In genomic region chr7:42550706-42551470, GRCh38 we compare ENCODE assay signal across 25 cellular contexts.
"Had no signal": no experiment of that assay in that cellular context is flagged by ENCODE, and none has a peak within 500 bp of the region (broad histone marks: within the 10 kb centered on the region; RNA-seq: fewer than 3 reads in every experiment).

No MANE protein-coding gene starts in this region.

- H3K36me3 Mint-ChIP-seq: stimulated activated effector memory CD8-positive, alpha-beta T cell treated with anti-CD3 and anti-CD28 coated beads, Interleukin-12 subunit alpha, Interleukin-12 subunit beta, amount 100 ng/mL, for 72 hours had no signal

- H3K79me2 ChIP-seq: parathyroid adenoma had no signal

- H3K27ac ChIP-seq: adrenal gland, esophagus muscularis mucosa, left lung, parathyroid adenoma, stomach, testis, WERI-Rb-1 had no signal

- H2AFZ ChIP-seq: parathyroid adenoma had no signal

- H3K9me3 ChIP-seq: testis had no signal

- H3K4me3 Mint-ChIP-seq: activated CD4-positive, alpha-beta T cell treated with anti-CD3 and anti-CD28 coated beads, Interleukin-2, amount 10 ng/mL, durations not matched to agents 7 days and 5 days; activated CD8-positive, alpha-beta T cell treated with anti-CD3 and anti-CD28 coated beads for 36 hours; naive B cell; stimulated activated effector memory CD8-positive, alpha-beta T cell treated with anti-CD3 and anti-CD28 coated beads, Interleukin-12 subunit alpha, Interleukin-12 subunit beta, amount 100 ng/mL, for 72 hours; type B pancreatic cell had no signal

- H3K4me3 ChIP-seq: adrenal gland, esophagus muscularis mucosa, left lung, lung, stomach, testis had no signal

- H3K27me3 Mint-ChIP-seq: activated CD4-positive, alpha-beta T cell treated with anti-CD3 and anti-CD28 coated beads, Interleukin-2, amount 10 ng/mL, durations not matched to agents 7 days and 5 days; activated CD8-positive, alpha-beta T cell treated with anti-CD3 and anti-CD28 coated beads for 36 hours; naive B cell; type B pancreatic cell had no signal

- ATAC-seq: activated CD8-positive, alpha-beta T cell treated with anti-CD3 and anti-CD28 coated beads for 36 hours; activated naive CD4-positive, alpha-beta T cell treated with anti-CD3 and anti-CD28 coated beads, Interleukin-2, amount 50 U/mL, for 72 hours; left lung; right cardiac atrium; SK-N-SH treated with all-trans-retinoic acid at 6 μM for 48 hours; stimulated activated effector memory CD8-positive, alpha-beta T cell treated with anti-CD3 and anti-CD28 coated beads, Interleukin-12 subunit alpha, Interleukin-12 subunit beta, amount 100 ng/mL, for 72 hours had no signal

- H3K9ac ChIP-seq: parathyroid adenoma had no signal

- H3K27ac Mint-ChIP-seq: activated CD4-positive, alpha-beta T cell treated with anti-CD3 and anti-CD28 coated beads, Interleukin-2, amount 10 ng/mL, durations not matched to agents 7 days and 5 days; activated CD8-positive, alpha-beta T cell treated with anti-CD3 and anti-CD28 coated beads for 36 hours; activated naive CD4-positive, alpha-beta T cell treated with anti-CD3 and anti-CD28 coated beads, Interleukin-2, amount 50 U/mL, for 72 hours; naive B cell; stimulated activated effector memory CD8-positive, alpha-beta T cell treated with anti-CD3 and anti-CD28 coated beads, Interleukin-12 subunit alpha, Interleukin-12 subunit beta, amount 100 ng/mL, for 72 hours; type B pancreatic cell had no signal

- DNase-seq: activated CD4-positive, alpha-beta T cell treated with anti-CD3 and anti-CD28 coated beads, Interleukin-2, amount 10 ng/mL, durations not matched to agents 7 days and 5 days; activated CD4-positive, CD25-positive, alpha-beta regulatory T cell treated with anti-CD3 and anti-CD28 coated beads, Interleukin-2, amount 50 U/mL, for 72 hours; activated CD8-positive, alpha-beta T cell treated with anti-CD3 and anti-CD28 coated beads for 36 hours; activated gamma-delta T cell treated with Interleukin-2 at 50 U/mL for 16 hours; activated T-cell treated with anti-CD3 and anti-CD28 coated beads, Interleukin-2, amount 50 U/mL, for 1 hour; adrenal gland; cortex of kidney; effector CD8-positive, alpha-beta T cell; foreskin melanocyte; kidney glomerular epithelial cell; left lung; naive B cell; nucleus accumbens; right cardiac atrium; stimulated activated CD4-positive, alpha-beta T cell treated with anti-CD3 and anti-CD28 coated beads, Interleukin-1b, Interleukin-23, amount 100 ng/mL, for 48 hours; stomach; testis; WERI-Rb-1 had no signal

- H3K4me1 ChIP-seq: adrenal gland, esophagus muscularis mucosa, left lung, parathyroid adenoma, stomach, testis had no signal

- H3K4me1 Mint-ChIP-seq: activated CD4-positive, alpha-beta T cell treated with anti-CD3 and anti-CD28 coated beads, Interleukin-2, amount 10 ng/mL, durations not matched to agents 7 days and 5 days; naive B cell; stimulated activated effector memory CD8-positive, alpha-beta T cell treated with anti-CD3 and anti-CD28 coated beads, Interleukin-12 subunit alpha, Interleukin-12 subunit beta, amount 100 ng/mL, for 72 hours had no signal

- H3K36me3 ChIP-seq: adrenal gland, esophagus muscularis mucosa, left lung, stomach, WERI-Rb-1 had no signal

- H3K27me3 ChIP-seq: adrenal gland, esophagus muscularis mucosa, left lung, stomach, testis had no signal
